1 cellular context compared by ENCODE assay signal in genomic region chr4:56424697-56425514, GRCh38.
TF ChIP-seq lines count a peak whose summit lies in the region.

No MANE protein-coding gene starts in this region.

TF ChIP-seq in HepG2, 621 proteins besides CTCF, POLR2A, EP300 and RAD21:
- TF ChIP-seq ZBTB34 (CRISPR knock-in tag; IDR thresholded peaks at IDR 0.05), result no peak
- peak; percentile 35; the same call in 1 of the 2 replicates for TF ChIP-seq STAG1 (CRISPR knock-in tag; IDR thresholded peaks at IDR 0.05)
- TF ChIP-seq ZNF83 (CRISPR knock-in tag; IDR thresholded peaks at IDR 0.05; ENCODE audit: borderline replicate concordance), result no peak
- TF ChIP-seq ZBTB40 (IDR thresholded peaks at IDR 0.05), result no peak
- TF ChIP-seq ZBTB40 (CRISPR knock-in tag; IDR thresholded peaks at IDR 0.05), result no peak
